20 cellular contexts compared by ENCODE assay signal in genomic region chr11:34363363-34364084, GRCh38. TPM values are rescaled to one million over a fixed set of nuclear protein-coding genes. Genes with fewer than 3 reads are reported as not detected.
DNase-seq lines count a peak whose midpoint lies in the region; ATAC-seq, FAIRE-seq and TF ChIP-seq lines count a peak whose summit lies in the region.
"Had no signal": no experiment of that assay in that cellular context is flagged by ENCODE, and none has a peak within 500 bp of the region (broad histone marks: within the 10 kb centered on the region; RNA-seq: fewer than 3 reads in every experiment).

No MANE protein-coding gene starts in this region.

- WGBS in liver = 43% methylated on average over 8 of the region's 8 CpGs
- 57 to 76% (median 64%) methylated on average over 8 of the region's 8 CpGs for WGBS in stomach, 5 donors

- peak; percentile 16 to 26 for TF ChIP-seq RAD21 in liver (IDR thresholded peaks at IDR 0.05)

- H3K9ac ChIP-seq in BLaER1 (no peak overlapping the region), liver (ENCODE audit: low read depth in 1 of 2, low read length in 2 of 2) (no peak overlapping the region)

- H4K20me1 ChIP-seq in BLaER1 = no peaks in the 10 kb centered on the region

- peaks cover 10% of the 10 kb centered on the region for H3K4me1 ChIP-seq in BLaER1
- peaks cover 6 to 31% (median 25%) of the 10 kb centered on the region in 4 donors for H3K4me1 ChIP-seq in liver (ENCODE audit: control insufficient read depth in 4 of 4, insufficient read depth in 4 of 4, low read length in 3 of 4)
- H3K4me1 ChIP-seq in stomach = peaks cover 5 to 15% (median 10%) of the 10 kb centered on the region in 4 donors

- no peak overlapping the region for H3K4me3 Mint-ChIP-seq in endothelial cell (ENCODE audit: unreplicated experiment)
- H3K4me3 Mint-ChIP-seq: HFFc6 had no signal

- ATAC-seq in GM21576 (IDR thresholded peaks at IDR 0.05; ENCODE audit: unreplicated experiment) = no peak
- ATAC-seq in GM18873 (IDR thresholded peaks at IDR 0.05; ENCODE audit: low FRiP score, unreplicated experiment) = no peak

- no peaks in the 10 kb centered on the region for H3K9me3 Mint-ChIP-seq in endothelial cell (ENCODE audit: unreplicated experiment)
- H3K9me3 Mint-ChIP-seq: HFFc6 had no signal

- TF ChIP-seq CTCF in endothelial cell (IDR thresholded peaks at IDR 0.05; ENCODE audit: unreplicated experiment) (no peak), liver (IDR thresholded peaks at IDR 0.05; ENCODE audit: low read depth, low read length, missing input control) (no peak), stomach (IDR thresholded peaks at IDR 0.05) (no peak)

- H3K4me1 Mint-ChIP-seq in endothelial cell (ENCODE audit: unreplicated experiment) = peaks cover 34% of the 10 kb centered on the region

- FAIRE-seq in H54 (lab: Jason Lieb, UNC) = no peak
- FAIRE-seq: D721Med had no signal

- TF ChIP-seq POLR2A in H54 (IDR thresholded peaks at IDR 0.05; ENCODE audit: low read depth, low read length) (no peak), stomach (IDR thresholded peaks at IDR 0.05) (no peak)

- peaks cover 1% of the 10 kb centered on the region for H3K27me3 Mint-ChIP-seq in endothelial cell (ENCODE audit: unreplicated experiment)

- H3K9me3 ChIP-seq in BLaER1 (no peaks in the 10 kb centered on the region), liver (ENCODE audit: control insufficient read depth in 4 of 4, low read length in 3 of 4) (no peaks in the 10 kb centered on the region), stomach (no peaks in the 10 kb centered on the region)

- H3K36me3 ChIP-seq in BLaER1 (no peaks in the 10 kb centered on the region), liver (ENCODE audit: control insufficient read depth in 4 of 4, insufficient read depth in 3 of 4, low read depth in 1 of 4, low read length in 3 of 4) (no peaks in the 10 kb centered on the region), stomach (no peaks in the 10 kb centered on the region)

- H3K4me3 ChIP-seq in BLaER1 (no peak overlapping the region), liver (ENCODE audit: low read depth in 1 of 3, low read length in 3 of 3) (no peak overlapping the region), stomach (no peak overlapping the region)
- H3K4me3 ChIP-seq: SK-N-MC had no signal

- peak; percentile 49 for DNase-seq in LHCN-M2 (ENCODE audit: low read depth)
- no peak for DNase-seq in endothelial cell (ENCODE audit: low spot score)
- no peak for DNase-seq in H54 (ENCODE audit: insufficient read length, low spot score)
- no peak for DNase-seq in stomach
- DNase-seq: HFFc6; KBM-7; NCI-H1092 treated with DMSO at 0.1 percent for 48 hours; NCI-H146; NCI-H2081; NCI-H446 treated with DMSO at 0.1 percent for 48 hours; NCI-H69; NK-92 treated with Interleukin-12 subunit alpha and Interleukin-12 subunit beta, amount 100 ng/mL, for 24 hours; SHP77 had no signal

- H3K27ac ChIP-seq in BLaER1 (no peak overlapping the region), liver (ENCODE audit: low read depth in 1 of 2, low read length in 2 of 2) (peak overlapping the region; percentile 40 to 52), stomach (no peak overlapping the region)
- H3K27ac ChIP-seq: C4-2B, SK-N-MC had no signal

- peaks cover 3% of the 10 kb centered on the region for H3K36me3 Mint-ChIP-seq in endothelial cell (ENCODE audit: low read depth, unreplicated experiment)

- no peak for TF ChIP-seq EP300 in stomach (IDR thresholded peaks at IDR 0.05)

- intact Hi-C loops in stomach (cut with DNase I; ENCODE audit: low total_unique reads) = loop anchor here (5.0 to 10.0 kb wide), 2 partner anchors 191 to 369 kb away; no protein-coding TSS in a partner anchor

- H3K4me2 ChIP-seq in BLaER1 = peak overlapping the region; percentile 40

- peak overlapping the region; percentile 67 for H3K27ac Mint-ChIP-seq in endothelial cell (ENCODE audit: unreplicated experiment)
- H3K27ac Mint-ChIP-seq: HFFc6 had no signal

- H3K27me3 ChIP-seq in BLaER1 = no peaks in the 10 kb centered on the region
- no peaks in the 10 kb centered on the region for H3K27me3 ChIP-seq in liver (ENCODE audit: control insufficient read depth in 4 of 4, insufficient read depth in 4 of 4, low read length in 3 of 4)
- no peaks in the 10 kb centered on the region for H3K27me3 ChIP-seq in stomach

TF ChIP-seq in liver, 16 proteins besides CTCF, POLR2A, EP300 and RAD21:
- TF ChIP-seq, protein P1, sequence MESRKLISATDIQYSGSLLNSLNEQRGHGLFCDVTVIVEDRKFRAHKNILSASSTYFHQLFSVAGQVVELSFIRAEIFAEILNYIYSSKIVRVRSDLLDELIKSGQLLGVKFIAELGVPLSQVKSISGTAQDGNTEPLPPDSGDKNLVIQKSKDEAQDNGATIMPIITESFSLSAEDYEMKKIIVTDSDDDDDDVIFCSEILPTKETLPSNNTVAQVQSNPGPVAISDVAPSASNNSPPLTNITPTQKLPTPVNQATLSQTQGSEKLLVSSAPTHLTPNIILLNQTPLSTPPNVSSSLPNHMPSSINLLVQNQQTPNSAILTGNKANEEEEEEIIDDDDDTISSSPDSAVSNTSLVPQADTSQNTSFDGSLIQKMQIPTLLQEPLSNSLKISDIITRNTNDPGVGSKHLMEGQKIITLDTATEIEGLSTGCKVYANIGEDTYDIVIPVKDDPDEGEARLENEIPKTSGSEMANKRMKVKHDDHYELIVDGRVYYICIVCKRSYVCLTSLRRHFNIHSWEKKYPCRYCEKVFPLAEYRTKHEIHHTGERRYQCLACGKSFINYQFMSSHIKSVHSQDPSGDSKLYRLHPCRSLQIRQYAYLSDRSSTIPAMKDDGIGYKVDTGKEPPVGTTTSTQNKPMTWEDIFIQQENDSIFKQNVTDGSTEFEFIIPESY (IDR thresholded peaks at IDR 0.05) = peak; percentile 43
- TF ChIP-seq GABPA (IDR thresholded peaks at IDR 0.05 in 1 of 2, conservative IDR thresholded peaks at IDR 0.05 in 1 of 2) = no peak
- peak; percentile 15 to 40 for TF ChIP-seq RXRA (IDR thresholded peaks at IDR 0.05)
- peak; percentile 57 for TF ChIP-seq YY1 (IDR thresholded peaks at IDR 0.05)
- TF ChIP-seq HNF4A (conservative IDR thresholded peaks at IDR 0.05) = peak; percentile 31 to 49
TF ChIP-seq in liver: peak in this region for 4.

RNA-seq across cellular contexts. Expression of gene ABTB2, which starts 5.7 kb away (rescaled TPM):
- total RNA-seq in LHCN-M2 (2014; rRNA removed) = 1.3 and 1.5 TPM in 2 replicates
- polyA plus RNA-seq in LHCN-M2 (2012) = 4.1 TPM
- total RNA-seq in endothelial cell (ENCODE audit: unreplicated experiment) = 72.8 TPM
- 1 to 10 TPM; 5.1 to 8.9 TPM for total RNA-seq in liver
- 1 to 10 TPM; 2.4 to 7.1 TPM for polyA plus RNA-seq in liver
- 10 to 100 TPM in 2 of 5 donors, 1 to 10 TPM in 2, under 1 TPM in 1; 0.58 to 12.7 (median 6.4) TPM for total RNA-seq in stomach
- polyA plus RNA-seq in stomach = 1 to 10 TPM; 1.2 to 2.0 (median 1.9) TPM

Comparison
In these comparisons a context has a peak if more than half of its experiments do, and no peak if none do; other contexts are left out.
1. H3K27ac ChIP-seq: peak in liver (2 of 2); none in BLaER1 (single experiment) and stomach (0 of 5).